Comparison of ENCODE assay signal across 1 cellular context in the genomic region with DNA sequence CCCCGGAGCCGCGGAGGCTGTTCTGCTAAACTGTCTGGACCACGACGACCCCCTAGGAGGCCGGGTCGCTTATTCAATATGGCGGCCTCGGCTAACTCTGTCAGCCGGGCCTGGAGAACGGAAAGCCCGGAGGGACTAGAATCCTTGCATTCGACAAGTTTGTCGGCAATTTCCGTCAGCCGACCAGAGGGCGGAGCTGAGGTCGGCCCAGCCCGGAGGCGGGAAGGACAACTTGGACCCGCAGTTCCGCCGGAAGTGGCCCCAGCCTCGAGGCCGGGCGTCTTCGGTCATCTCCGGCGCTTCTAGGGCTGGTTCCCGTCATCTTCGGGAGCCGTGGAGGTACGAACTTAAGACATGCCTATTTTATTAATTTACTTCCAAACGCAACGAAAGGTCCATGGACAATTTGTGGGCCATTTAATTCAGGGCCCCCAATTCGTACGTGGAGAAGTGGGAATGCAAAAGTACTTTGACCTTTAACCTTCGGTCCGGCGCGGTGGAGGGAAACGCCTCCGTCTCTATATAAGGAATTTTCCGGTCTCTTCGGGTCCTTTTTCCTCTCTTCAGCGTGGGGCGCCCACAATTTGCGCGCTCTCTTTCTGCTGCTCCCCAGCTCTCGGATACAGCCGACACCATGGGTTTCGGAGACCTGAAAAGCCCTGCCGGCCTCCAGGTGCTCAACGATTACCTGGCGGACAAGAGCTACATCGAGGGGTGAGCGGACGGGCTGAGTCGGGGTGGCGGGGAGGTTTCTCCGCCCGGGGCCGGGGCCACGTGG.
A peak's percentile ranks its signal among the peaks of the same experiment; 100 is the strongest.
TF ChIP-seq lines count a peak whose summit lies in the region.

A gene (plus strand): TSS at position 550 of the 778 bp plus-strand sequence. CDS start 85 bp downstream, at position 635.
A gene (minus strand): TSS at position 99 of the 778 bp plus-strand sequence. CDS start 5,766 bp downstream, outside the sequence.

TF ChIP-seq in HepG2, 621 proteins besides CTCF, POLR2A, EP300 and RAD21 (continued from another document and continues in another):
- TF ChIP-seq, protein P1, sequence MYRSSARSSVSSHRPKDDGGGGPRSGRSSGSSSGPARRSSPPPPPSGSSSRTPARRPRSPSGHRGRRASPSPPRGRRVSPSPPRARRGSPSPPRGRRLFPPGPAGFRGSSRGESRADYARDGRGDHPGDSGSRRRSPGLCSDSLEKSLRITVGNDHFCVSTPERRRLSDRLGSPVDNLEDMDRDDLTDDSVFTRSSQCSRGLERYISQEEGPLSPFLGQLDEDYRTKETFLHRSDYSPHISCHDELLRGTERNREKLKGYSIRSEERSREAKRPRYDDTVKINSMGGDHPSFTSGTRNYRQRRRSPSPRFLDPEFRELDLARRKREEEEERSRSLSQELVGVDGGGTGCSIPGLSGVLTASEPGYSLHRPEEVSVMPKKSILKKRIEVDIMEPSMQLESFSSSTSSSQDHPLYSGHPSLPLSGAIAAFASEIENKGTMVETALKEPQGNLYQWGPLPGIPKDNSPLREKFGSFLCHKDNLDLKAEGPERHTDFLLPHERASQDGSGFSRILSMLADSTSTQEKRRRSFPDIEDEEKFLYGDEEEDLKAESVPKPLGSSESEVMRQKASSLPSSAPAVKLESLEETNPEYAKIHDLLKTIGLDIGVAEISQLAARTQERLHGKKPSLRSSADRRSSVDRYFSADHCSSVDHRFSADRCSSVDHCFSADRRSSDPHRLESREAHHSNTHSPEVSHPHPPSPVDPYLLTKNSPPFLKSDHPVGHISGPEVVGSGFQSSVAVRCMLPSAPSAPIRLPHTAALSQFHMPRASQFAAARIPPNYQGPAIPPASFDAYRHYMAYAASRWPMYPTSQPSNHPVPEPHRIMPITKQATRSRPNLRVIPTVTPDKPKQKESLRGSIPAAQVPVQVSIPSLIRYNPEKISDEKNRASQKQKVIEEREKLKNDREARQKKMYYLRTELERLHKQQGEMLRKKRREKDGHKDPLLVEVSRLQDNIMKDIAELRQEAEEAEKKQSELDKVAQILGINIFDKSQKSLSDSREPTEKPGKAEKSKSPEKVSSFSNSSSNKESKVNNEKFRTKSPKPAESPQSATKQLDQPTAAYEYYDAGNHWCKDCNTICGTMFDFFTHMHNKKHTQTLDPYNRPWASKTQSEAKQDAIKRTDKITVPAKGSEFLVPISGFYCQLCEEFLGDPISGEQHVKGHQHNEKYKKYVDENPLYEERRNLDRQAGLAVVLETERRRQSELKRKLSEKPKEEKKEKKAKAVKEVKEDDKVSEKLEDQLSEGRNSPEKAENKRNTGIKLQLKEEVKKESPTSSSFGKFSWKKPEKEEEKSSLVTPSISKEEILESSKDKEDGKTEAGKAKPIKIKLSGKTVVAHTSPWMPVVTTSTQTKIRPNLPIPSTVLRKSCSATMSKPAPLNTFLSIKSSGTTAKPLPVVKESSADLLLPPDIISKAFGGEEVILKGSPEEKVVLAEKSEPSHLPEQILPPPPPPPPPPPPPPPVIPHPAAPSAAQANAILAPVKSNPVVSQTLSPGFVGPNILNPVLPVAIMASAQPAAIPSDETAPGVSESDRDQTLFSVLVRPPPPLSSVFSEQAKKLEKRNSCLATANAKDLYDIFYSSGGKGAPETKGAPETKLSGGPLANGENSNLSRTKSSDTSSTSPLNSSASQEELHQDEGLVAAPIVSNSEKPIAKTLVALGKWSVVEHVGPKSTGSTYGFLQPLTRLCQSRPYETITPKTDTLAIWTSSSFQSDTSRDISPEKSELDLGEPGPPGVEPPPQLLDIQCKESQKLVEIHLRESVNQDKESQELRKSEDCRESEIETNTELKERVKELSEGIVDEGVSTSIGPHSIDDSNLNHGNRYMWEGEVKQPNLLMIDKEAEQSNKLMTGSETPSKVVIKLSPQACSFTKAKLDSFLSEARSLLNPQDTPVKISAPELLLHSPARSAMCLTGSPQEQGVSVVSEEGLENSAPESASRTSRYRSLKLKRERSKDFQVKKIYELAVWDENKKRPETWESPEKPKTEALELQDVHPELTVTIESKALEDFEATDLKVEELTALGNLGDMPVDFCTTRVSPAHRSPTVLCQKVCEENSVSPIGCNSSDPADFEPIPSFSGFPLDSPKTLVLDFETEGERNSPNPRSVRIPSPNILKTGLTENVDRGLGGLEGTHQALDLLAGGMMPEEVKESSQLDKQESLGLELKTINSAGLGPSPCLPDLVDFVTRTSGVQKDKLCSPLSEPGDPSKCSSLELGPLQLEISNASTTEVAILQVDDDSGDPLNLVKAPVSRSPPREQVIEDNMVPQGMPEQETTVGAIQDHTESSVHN (CRISPR knock-in tag; IDR thresholded peaks at IDR 0.05), result no peak
- TF ChIP-seq, protein P2, sequence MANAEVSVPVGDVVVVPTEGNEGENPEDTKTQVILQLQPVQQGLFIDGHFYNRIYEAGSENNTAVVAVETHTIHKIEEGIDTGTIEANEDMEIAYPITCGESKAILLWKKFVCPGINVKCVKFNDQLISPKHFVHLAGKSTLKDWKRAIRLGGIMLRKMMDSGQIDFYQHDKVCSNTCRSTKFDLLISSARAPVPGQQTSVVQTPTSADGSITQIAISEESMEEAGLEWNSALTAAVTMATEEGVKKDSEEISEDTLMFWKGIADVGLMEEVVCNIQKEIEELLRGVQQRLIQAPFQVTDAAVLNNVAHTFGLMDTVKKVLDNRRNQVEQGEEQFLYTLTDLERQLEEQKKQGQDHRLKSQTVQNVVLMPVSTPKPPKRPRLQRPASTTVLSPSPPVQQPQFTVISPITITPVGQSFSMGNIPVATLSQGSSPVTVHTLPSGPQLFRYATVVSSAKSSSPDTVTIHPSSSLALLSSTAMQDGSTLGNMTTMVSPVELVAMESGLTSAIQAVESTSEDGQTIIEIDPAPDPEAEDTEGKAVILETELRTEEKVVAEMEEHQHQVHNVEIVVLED (CRISPR knock-in tag; IDR thresholded peaks at IDR 0.05; ENCODE audit: borderline replicate concordance), result peak; percentile 87
- TF ChIP-seq ELF4 (CRISPR knock-in tag; IDR thresholded peaks at IDR 0.05; ENCODE audit: borderline replicate concordance) (peak; percentile 49; the same call in 1 of the 2 replicates), ZFAT (CRISPR knock-in tag; conservative IDR thresholded peaks at IDR 0.05) (no peak), ZBTB3 (CRISPR knock-in tag; IDR thresholded peaks at IDR 0.05; ENCODE audit: borderline replicate concordance, low read depth) (peak; percentile 5; the same call in 1 of the 2 replicates), PRPF4 (IDR thresholded peaks at IDR 0.05; ENCODE audit: low read depth, low read length, poor library complexity, severe bottlenecking) (no peak), ZNF766 (CRISPR knock-in tag; IDR thresholded peaks at IDR 0.05; ENCODE audit: borderline replicate concordance) (peak; percentile 72), HOXA7 (CRISPR knock-in tag; IDR thresholded peaks at IDR 0.05) (no peak), HHEX (CRISPR knock-in tag; IDR thresholded peaks at IDR 0.05) (no peak), ZNF709 (CRISPR knock-in tag; IDR thresholded peaks at IDR 0.05) (peak; percentile 68; the same call in 1 of the 2 replicates), RORA (CRISPR knock-in tag; IDR thresholded peaks at IDR 0.05) (no peak), NR2C2 (CRISPR knock-in tag; IDR thresholded peaks at IDR 0.05; ENCODE audit: borderline replicate concordance) (peak; percentile 98), ZNF558 (CRISPR knock-in tag; IDR thresholded peaks at IDR 0.05; ENCODE audit: borderline replicate concordance) (no peak), CCAR2 (optimal IDR thresholded peaks at IDR 0.05; ENCODE audit: low read depth, low read length) (peak; percentile 86), ARHGAP35 (CRISPR knock-in tag; IDR thresholded peaks at IDR 0.05; ENCODE audit: borderline replicate concordance) (0 out of 2 replicates have a peak, but pooled peaks have one; percentile 51), NR2F2 (IDR thresholded peaks at IDR 0.05; ENCODE audit: borderline replicate concordance, low read depth) (peak; percentile 85), ZNF790 (CRISPR knock-in tag; IDR thresholded peaks at IDR 0.05; ENCODE audit: borderline replicate concordance) (peak; percentile 67; the same call in 1 of the 2 replicates), RARA (CRISPR knock-in tag; IDR thresholded peaks at IDR 0.05) (peak; percentile 23), ZNF205 (CRISPR knock-in tag; IDR thresholded peaks at IDR 0.05) (peak; percentile 81; the same call in 1 of the 2 replicates), MAZ (IDR thresholded peaks at IDR 0.05; ENCODE audit: borderline replicate concordance, low read depth, low read length) (peak; percentile 65; the same call in 1 of the 2 replicates), MAZ (CRISPR knock-in tag; IDR thresholded peaks at IDR 0.05; ENCODE audit: low read depth) (peak; percentile 46; the same call in 1 of the 2 replicates), ZNF33A (CRISPR knock-in tag; IDR thresholded peaks at IDR 0.05; ENCODE audit: borderline replicate concordance) (no peak), KLF11 (CRISPR knock-in tag; IDR thresholded peaks at IDR 0.05) (peak; percentile 59; the same call in 1 of the 2 replicates), ZZZ3 (CRISPR knock-in tag; IDR thresholded peaks at IDR 0.05; ENCODE audit: borderline replicate concordance) (peak; percentile 22; the same call in 1 of the 2 replicates), AGO1 (IDR thresholded peaks at IDR 0.05; ENCODE audit: low read depth, low read length, poor library complexity, severe bottlenecking) (no peak), MAFF (IDR thresholded peaks at IDR 0.05; ENCODE audit: low read depth, low read length) (no peak), ZNF274 (CRISPR knock-in tag; IDR thresholded peaks at IDR 0.05) (peak; percentile 66; the same call in 1 of the 2 replicates), ZMAT3 (CRISPR knock-in tag; conservative IDR thresholded peaks at IDR 0.05) (peak; percentile 78; the same call in 1 of the 2 replicates)
- TF ChIP-seq, protein P3, sequence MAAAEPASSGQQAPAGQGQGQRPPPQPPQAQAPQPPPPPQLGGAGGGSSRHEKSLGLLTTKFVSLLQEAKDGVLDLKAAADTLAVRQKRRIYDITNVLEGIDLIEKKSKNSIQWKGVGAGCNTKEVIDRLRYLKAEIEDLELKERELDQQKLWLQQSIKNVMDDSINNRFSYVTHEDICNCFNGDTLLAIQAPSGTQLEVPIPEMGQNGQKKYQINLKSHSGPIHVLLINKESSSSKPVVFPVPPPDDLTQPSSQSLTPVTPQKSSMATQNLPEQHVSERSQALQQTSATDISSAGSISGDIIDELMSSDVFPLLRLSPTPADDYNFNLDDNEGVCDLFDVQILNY (CRISPR knock-in tag; conservative IDR thresholded peaks at IDR 0.05), result peak; percentile 92
- TF ChIP-seq, protein P4, sequence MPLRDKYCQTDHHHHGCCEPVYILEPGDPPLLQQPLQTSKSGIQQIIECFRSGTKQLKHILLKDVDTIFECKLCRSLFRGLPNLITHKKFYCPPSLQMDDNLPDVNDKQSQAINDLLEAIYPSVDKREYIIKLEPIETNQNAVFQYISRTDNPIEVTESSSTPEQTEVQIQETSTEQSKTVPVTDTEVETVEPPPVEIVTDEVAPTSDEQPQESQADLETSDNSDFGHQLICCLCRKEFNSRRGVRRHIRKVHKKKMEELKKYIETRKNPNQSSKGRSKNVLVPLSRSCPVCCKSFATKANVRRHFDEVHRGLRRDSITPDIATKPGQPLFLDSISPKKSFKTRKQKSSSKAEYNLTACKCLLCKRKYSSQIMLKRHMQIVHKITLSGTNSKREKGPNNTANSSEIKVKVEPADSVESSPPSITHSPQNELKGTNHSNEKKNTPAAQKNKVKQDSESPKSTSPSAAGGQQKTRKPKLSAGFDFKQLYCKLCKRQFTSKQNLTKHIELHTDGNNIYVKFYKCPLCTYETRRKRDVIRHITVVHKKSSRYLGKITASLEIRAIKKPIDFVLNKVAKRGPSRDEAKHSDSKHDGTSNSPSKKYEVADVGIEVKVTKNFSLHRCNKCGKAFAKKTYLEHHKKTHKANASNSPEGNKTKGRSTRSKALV (CRISPR knock-in tag; IDR thresholded peaks at IDR 0.05), result peak; percentile 25
- TF ChIP-seq, protein P5, sequence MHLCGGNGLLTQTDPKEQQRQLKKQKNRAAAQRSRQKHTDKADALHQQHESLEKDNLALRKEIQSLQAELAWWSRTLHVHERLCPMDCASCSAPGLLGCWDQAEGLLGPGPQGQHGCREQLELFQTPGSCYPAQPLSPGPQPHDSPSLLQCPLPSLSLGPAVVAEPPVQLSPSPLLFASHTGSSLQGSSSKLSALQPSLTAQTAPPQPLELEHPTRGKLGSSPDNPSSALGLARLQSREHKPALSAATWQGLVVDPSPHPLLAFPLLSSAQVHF (CRISPR knock-in tag; IDR thresholded peaks at IDR 0.05), result 0 out of 2 replicates have a peak, but pooled peaks have one; percentile 61
- TF ChIP-seq, protein P6, sequence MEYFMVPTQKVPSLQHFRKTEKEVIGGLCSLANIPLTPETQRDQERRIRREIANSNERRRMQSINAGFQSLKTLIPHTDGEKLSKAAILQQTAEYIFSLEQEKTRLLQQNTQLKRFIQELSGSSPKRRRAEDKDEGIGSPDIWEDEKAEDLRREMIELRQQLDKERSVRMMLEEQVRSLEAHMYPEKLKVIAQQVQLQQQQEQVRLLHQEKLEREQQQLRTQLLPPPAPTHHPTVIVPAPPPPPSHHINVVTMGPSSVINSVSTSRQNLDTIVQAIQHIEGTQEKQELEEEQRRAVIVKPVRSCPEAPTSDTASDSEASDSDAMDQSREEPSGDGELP (IDR thresholded peaks at IDR 0.05; ENCODE audit: borderline replicate concordance, low read depth), result peak; percentile 82
- TF ChIP-seq, protein P7, sequence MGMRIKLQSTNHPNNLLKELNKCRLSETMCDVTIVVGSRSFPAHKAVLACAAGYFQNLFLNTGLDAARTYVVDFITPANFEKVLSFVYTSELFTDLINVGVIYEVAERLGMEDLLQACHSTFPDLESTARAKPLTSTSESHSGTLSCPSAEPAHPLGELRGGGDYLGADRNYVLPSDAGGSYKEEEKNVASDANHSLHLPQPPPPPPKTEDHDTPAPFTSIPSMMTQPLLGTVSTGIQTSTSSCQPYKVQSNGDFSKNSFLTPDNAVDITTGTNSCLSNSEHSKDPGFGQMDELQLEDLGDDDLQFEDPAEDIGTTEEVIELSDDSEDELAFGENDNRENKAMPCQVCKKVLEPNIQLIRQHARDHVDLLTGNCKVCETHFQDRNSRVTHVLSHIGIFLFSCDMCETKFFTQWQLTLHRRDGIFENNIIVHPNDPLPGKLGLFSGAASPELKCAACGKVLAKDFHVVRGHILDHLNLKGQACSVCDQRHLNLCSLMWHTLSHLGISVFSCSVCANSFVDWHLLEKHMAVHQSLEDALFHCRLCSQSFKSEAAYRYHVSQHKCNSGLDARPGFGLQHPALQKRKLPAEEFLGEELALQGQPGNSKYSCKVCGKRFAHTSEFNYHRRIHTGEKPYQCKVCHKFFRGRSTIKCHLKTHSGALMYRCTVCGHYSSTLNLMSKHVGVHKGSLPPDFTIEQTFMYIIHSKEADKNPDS (CRISPR knock-in tag; IDR thresholded peaks at IDR 0.05), result no peak
- TF ChIP-seq, protein P8, sequence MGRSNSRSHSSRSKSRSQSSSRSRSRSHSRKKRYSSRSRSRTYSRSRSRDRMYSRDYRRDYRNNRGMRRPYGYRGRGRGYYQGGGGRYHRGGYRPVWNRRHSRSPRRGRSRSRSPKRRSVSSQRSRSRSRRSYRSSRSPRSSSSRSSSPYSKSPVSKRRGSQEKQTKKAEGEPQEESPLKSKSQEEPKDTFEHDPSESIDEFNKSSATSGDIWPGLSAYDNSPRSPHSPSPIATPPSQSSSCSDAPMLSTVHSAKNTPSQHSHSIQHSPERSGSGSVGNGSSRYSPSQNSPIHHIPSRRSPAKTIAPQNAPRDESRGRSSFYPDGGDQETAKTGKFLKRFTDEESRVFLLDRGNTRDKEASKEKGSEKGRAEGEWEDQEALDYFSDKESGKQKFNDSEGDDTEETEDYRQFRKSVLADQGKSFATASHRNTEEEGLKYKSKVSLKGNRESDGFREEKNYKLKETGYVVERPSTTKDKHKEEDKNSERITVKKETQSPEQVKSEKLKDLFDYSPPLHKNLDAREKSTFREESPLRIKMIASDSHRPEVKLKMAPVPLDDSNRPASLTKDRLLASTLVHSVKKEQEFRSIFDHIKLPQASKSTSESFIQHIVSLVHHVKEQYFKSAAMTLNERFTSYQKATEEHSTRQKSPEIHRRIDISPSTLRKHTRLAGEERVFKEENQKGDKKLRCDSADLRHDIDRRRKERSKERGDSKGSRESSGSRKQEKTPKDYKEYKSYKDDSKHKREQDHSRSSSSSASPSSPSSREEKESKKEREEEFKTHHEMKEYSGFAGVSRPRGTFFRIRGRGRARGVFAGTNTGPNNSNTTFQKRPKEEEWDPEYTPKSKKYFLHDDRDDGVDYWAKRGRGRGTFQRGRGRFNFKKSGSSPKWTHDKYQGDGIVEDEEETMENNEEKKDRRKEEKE (IDR thresholded peaks at IDR 0.05), result no peak
